In the genomic region with DNA sequence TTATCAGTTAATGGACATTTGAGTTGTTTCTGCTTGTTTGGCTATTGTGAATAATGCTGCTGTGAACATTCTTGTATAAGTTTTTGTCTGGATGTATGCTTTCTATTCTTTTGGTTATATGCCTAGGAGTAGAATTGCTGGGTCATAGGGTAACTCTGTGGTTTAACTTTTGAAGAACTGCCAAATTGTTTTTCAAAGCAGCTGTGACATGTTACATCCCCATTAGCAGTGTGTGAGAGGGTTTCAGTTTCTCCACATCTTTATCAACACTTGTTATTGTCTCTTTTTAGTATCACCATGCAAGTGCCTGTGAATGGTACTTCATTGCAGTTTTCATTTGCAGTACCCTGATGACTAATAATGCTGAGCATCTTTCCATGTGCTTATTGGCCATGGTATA, we compare ENCODE assay signal across 23 cellular contexts. TPM values are rescaled to one million over a fixed set of nuclear protein-coding genes. Genes with fewer than 3 reads are reported as not detected.
DNase-seq lines count a peak whose midpoint lies in the region; ATAC-seq and TF ChIP-seq lines count a peak whose summit lies in the region.
"Had no signal": no experiment of that assay in that cellular context is flagged by ENCODE, and none has a peak within 500 bp of the region (broad histone marks: within the 10 kb centered on the region; RNA-seq: fewer than 3 reads in every experiment).

No MANE protein-coding gene starts in this region.

- no peaks in the 10 kb centered on the region for H3K27me3 Mint-ChIP-seq in CD4-positive, alpha-beta T cell
- H3K27me3 Mint-ChIP-seq in central memory CD8-positive, alpha-beta T cell: no peaks in the 10 kb centered on the region
- H3K27me3 Mint-ChIP-seq: T-cell had no signal

- no peak for TF ChIP-seq CTCF in CD4-positive, alpha-beta T cell (IDR thresholded peaks at IDR 0.05)

- ATAC-seq in CD4-positive, alpha-beta T cell (ENCODE audit: poor library complexity): no peak
- ATAC-seq in GM18867 (IDR thresholded peaks at IDR 0.05; ENCODE audit: unreplicated experiment): peak; percentile 25
- ATAC-seq in central memory CD8-positive, alpha-beta T cell (replicated peaks; ENCODE audit: extremely low read depth, poor library complexity, severe bottlenecking): no peak
- no peak for ATAC-seq in GM18873 (IDR thresholded peaks at IDR 0.05; ENCODE audit: low FRiP score, unreplicated experiment)
- ATAC-seq: body of pancreas, heart right ventricle, sciatic nerve, T-cell had no signal

- no peak overlapping the region for H3K27ac ChIP-seq in CD4-positive, alpha-beta T cell (ENCODE audit: low read depth, low read length)
- H3K27ac ChIP-seq: body of pancreas, epithelial cell of prostate, heart right ventricle, Peyer's patch, SJCRH30, stomach, tibial artery had no signal

- DNase-seq in CD4-positive, alpha-beta T cell: no peak
- DNase-seq in NAMALWA (ENCODE audit: low spot score) (peak; percentile 28), Ammon's horn (ENCODE audit: low spot score) (no peak)
- DNase-seq in central memory CD8-positive, alpha-beta T cell (ENCODE audit: low spot score in 2 of 2): no peak
- DNase-seq in NK-92 treated with Interleukin-12 subunit alpha and Interleukin-12 subunit beta, amount 100 ng/mL, for 24 hours (lab: John Stamatoyannopoulos, UW): no peak
- DNase-seq: activated CD4-positive, alpha-beta T cell treated with anti-CD3 and anti-CD28 coated beads for 4 hours; body of pancreas; effector CD4-positive, alpha-beta T cell; heart right ventricle; IMR-90; MG63; NCI-H510A treated with DMSO at 0.1 percent for 48 hours; Peyer's patch; stimulated activated CD4-positive, alpha-beta T cell treated with anti-CD3 and anti-CD28 coated beads, Interleukin-15, amount 100 ng/mL, for 24 hours; stomach; T-cell; tibial artery had no signal

- no peaks in the 10 kb centered on the region for H3K9me3 ChIP-seq in CD4-positive, alpha-beta T cell (ENCODE audit: control insufficient read depth, low read length)
- H3K9me3 ChIP-seq: body of pancreas, heart right ventricle, MG63, Peyer's patch, SJCRH30, stomach, tibial artery had no signal

- POLR2A ChIA-PET in CD4-positive, alpha-beta T cell (lab: Charles Lee): no interaction called here

- no peak overlapping the region for H3K27ac Mint-ChIP-seq in CD4-positive, alpha-beta T cell
- no peak overlapping the region for H3K27ac Mint-ChIP-seq in central memory CD8-positive, alpha-beta T cell (ENCODE audit: low read depth)
- H3K27ac Mint-ChIP-seq: T-cell had no signal

- H3K4me1 Mint-ChIP-seq in CD4-positive, alpha-beta T cell (ENCODE audit: low read depth): peaks cover 29% of the 10 kb centered on the region
- peaks cover 24% of the 10 kb centered on the region for H3K4me1 Mint-ChIP-seq in central memory CD8-positive, alpha-beta T cell

- no peaks in the 10 kb centered on the region for H3K27me3 ChIP-seq in CD4-positive, alpha-beta T cell (ENCODE audit: control insufficient read depth, insufficient read depth, low read length)
- H3K27me3 ChIP-seq: body of pancreas, heart right ventricle, MG63, Peyer's patch, SJCRH30, stomach, tibial artery had no signal

- peak overlapping the region; percentile 47 for H3K4me3 Mint-ChIP-seq in CD4-positive, alpha-beta T cell
- peak overlapping the region; percentile 31 for H3K4me3 Mint-ChIP-seq in central memory CD8-positive, alpha-beta T cell
- H3K4me3 Mint-ChIP-seq: CD14-positive monocyte, T-cell had no signal

- CTCF ChIA-PET in CD4-positive, alpha-beta T cell (lab: Charles Lee): interaction anchor here (1.6 kb wide), 1 partner anchor 30 kb away, joined by 5 read pairs; no protein-coding TSS in a partner anchor

- no peaks in the 10 kb centered on the region for H3K9me3 Mint-ChIP-seq in CD4-positive, alpha-beta T cell
- no peaks in the 10 kb centered on the region for H3K9me3 Mint-ChIP-seq in central memory CD8-positive, alpha-beta T cell
- H3K9me3 Mint-ChIP-seq: T-cell had no signal

- H3K36me3 Mint-ChIP-seq in CD4-positive, alpha-beta T cell (ENCODE audit: low read depth): peaks cover 24% of the 10 kb centered on the region
- H3K36me3 Mint-ChIP-seq in central memory CD8-positive, alpha-beta T cell (ENCODE audit: insufficient read depth): peaks cover 14% of the 10 kb centered on the region

- intact Hi-C loops in CD4-positive, alpha-beta T cell (cut with DNase I, micrococcal nuclease): loop anchor here in 1 of 2 experiments (5.0 to 10.0 kb wide), 2 partner anchors 799 to 823 kb away; partner anchors contain the start of genes BTRC, COX15 and CUTC

RNA-seq across cellular contexts. Expression of gene NDUFB8, which starts 2.1 kb away (rescaled TPM):
- total RNA-seq in CD4-positive, alpha-beta T cell: 100 to 1,000 TPM; 155 to 173 TPM

RNA-seq across cellular contexts. Expression of gene HIF1AN, which starts 4.0 kb away (rescaled TPM):
- total RNA-seq in CD4-positive, alpha-beta T cell: 10 to 100 TPM; 29.7 to 30.5 TPM

RNA-seq across cellular contexts. Expression of gene SEC31B, which starts 12.1 kb away (rescaled TPM):
- total RNA-seq in CD4-positive, alpha-beta T cell: 10 to 100 TPM; 49.2 to 52.1 TPM
